ENCODE assay signal across 2 cellular contexts in the genomic region with DNA sequence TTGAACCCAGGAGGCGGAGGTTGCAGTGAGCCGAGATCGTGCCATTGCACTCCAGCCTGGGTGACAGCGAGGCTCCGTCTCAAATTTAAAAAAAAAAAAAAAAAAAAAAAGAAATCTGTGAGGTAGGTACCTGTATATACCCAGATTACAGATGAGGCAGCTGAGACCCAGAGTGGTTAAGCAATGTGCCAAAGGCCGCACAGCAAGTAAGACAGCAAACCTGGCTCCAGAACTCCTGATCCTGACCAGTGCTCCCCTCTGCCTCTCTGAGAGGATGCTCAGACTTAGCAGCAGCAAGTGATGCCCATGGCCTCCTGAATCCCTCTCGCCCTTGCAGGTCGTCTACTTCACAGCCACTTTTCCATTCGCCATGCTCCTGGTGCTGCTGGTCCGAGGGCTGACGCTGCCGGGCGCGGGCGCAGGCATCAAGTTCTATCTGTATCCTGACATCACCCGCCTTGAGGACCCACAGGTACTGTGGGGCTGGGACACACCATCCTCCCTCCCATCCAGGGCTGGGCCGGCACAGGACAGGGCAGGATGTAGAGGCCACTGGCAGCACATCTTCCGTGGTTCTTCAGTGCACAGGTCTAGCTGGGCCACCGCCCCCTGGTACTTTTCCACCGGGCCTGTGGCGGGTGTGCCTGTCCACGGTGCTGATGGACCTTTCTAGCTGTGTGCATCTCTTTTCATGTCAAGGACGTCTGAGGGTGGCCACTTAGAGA.
A peak's percentile ranks its signal among the peaks of the same experiment; 100 is the strongest.
TF ChIP-seq lines count a peak whose summit lies in the region.

No MANE protein-coding gene starts in this region.

TF ChIP-seq in IMR-90, 13 proteins besides CTCF, POLR2A, EP300 and RAD21:
- TF ChIP-seq NFE2L2 (IDR thresholded peaks at IDR 0.05; ENCODE audit: low read depth, low read length): no peak
- TF ChIP-seq CHD1 (IDR thresholded peaks at IDR 0.05; ENCODE audit: low read depth, low read length): no peak
- no peak for TF ChIP-seq RFX5 (IDR thresholded peaks at IDR 0.05; ENCODE audit: low read depth, low read length)
- no peak for TF ChIP-seq MAZ (IDR thresholded peaks at IDR 0.05; ENCODE audit: borderline replicate concordance, low read depth, low read length)
- no peak for TF ChIP-seq MAFK (IDR thresholded peaks at IDR 0.05; ENCODE audit: low read depth, low read length)
- TF ChIP-seq SMC3 (IDR thresholded peaks at IDR 0.05; ENCODE audit: low read depth, low read length): no peak
- no peak for TF ChIP-seq MXI1 (IDR thresholded peaks at IDR 0.05; ENCODE audit: borderline replicate concordance, low read depth, low read length)
- TF ChIP-seq, protein P1, sequence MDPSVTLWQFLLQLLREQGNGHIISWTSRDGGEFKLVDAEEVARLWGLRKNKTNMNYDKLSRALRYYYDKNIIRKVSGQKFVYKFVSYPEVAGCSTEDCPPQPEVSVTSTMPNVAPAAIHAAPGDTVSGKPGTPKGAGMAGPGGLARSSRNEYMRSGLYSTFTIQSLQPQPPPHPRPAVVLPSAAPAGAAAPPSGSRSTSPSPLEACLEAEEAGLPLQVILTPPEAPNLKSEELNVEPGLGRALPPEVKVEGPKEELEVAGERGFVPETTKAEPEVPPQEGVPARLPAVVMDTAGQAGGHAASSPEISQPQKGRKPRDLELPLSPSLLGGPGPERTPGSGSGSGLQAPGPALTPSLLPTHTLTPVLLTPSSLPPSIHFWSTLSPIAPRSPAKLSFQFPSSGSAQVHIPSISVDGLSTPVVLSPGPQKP (IDR thresholded peaks at IDR 0.05; ENCODE audit: borderline replicate concordance, low read depth, low read length): no peak
- TF ChIP-seq, protein P2, sequence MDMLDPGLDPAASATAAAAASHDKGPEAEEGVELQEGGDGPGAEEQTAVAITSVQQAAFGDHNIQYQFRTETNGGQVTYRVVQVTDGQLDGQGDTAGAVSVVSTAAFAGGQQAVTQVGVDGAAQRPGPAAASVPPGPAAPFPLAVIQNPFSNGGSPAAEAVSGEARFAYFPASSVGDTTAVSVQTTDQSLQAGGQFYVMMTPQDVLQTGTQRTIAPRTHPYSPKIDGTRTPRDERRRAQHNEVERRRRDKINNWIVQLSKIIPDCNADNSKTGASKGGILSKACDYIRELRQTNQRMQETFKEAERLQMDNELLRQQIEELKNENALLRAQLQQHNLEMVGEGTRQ (IDR thresholded peaks at IDR 0.05; ENCODE audit: low read depth, low read length): no peak
- no peak for TF ChIP-seq RCOR1 (IDR thresholded peaks at IDR 0.05; ENCODE audit: insufficient replicate concordance, low read length)
- no peak for TF ChIP-seq FOS (IDR thresholded peaks at IDR 0.05; ENCODE audit: low read depth, low read length)
- no peak for TF ChIP-seq BHLHE40 (IDR thresholded peaks at IDR 0.05; ENCODE audit: low read depth, low read length)
- TF ChIP-seq CEBPB (IDR thresholded peaks at IDR 0.05; ENCODE audit: low read depth, low read length): no peak
TF ChIP-seq in IMR-90: peak in this region for 0.

TF ChIP-seq in K562, 482 proteins besides CTCF, POLR2A, EP300 and RAD21 (continues in another document):
- no peak for TF ChIP-seq CREM (IDR thresholded peaks at IDR 0.05; ENCODE audit: low read depth)
- no peak for TF ChIP-seq SRSF7 (optimal IDR thresholded peaks at IDR 0.05; ENCODE audit: low read depth, low read length)
- TF ChIP-seq, protein P3, sequence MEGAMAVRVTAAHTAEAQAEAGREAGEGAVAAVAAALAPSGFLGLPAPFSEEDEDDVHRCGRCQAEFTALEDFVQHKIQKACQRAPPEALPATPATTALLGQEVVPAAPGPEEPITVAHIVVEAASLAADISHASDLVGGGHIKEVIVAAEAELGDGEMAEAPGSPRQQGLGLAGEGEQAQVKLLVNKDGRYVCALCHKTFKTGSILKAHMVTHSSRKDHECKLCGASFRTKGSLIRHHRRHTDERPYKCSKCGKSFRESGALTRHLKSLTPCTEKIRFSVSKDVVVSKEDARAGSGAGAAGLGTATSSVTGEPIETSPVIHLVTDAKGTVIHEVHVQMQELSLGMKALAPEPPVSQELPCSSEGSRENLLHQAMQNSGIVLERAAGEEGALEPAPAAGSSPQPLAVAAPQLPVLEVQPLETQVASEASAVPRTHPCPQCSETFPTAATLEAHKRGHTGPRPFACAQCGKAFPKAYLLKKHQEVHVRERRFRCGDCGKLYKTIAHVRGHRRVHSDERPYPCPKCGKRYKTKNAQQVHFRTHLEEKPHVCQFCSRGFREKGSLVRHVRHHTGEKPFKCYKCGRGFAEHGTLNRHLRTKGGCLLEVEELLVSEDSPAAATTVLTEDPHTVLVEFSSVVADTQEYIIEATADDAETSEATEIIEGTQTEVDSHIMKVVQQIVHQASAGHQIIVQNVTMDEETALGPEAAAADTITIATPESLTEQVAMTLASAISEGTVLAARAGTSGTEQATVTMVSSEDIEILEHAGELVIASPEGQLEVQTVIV (CRISPR knock-in tag; IDR thresholded peaks at IDR 0.05; ENCODE audit: borderline replicate concordance): no peak
- no peak for TF ChIP-seq HOXB6 (CRISPR knock-in tag; IDR thresholded peaks at IDR 0.05; ENCODE audit: borderline replicate concordance)
- TF ChIP-seq ZFP36 (IDR thresholded peaks at IDR 0.05; ENCODE audit: low read depth, low read length, partially characterized antibody): peak; percentile 52
- TF ChIP-seq RBM22 (IDR thresholded peaks at IDR 0.05; ENCODE audit: low read depth, low read length, poor library complexity, severe bottlenecking): peak; percentile 72
- TF ChIP-seq, protein P4, sequence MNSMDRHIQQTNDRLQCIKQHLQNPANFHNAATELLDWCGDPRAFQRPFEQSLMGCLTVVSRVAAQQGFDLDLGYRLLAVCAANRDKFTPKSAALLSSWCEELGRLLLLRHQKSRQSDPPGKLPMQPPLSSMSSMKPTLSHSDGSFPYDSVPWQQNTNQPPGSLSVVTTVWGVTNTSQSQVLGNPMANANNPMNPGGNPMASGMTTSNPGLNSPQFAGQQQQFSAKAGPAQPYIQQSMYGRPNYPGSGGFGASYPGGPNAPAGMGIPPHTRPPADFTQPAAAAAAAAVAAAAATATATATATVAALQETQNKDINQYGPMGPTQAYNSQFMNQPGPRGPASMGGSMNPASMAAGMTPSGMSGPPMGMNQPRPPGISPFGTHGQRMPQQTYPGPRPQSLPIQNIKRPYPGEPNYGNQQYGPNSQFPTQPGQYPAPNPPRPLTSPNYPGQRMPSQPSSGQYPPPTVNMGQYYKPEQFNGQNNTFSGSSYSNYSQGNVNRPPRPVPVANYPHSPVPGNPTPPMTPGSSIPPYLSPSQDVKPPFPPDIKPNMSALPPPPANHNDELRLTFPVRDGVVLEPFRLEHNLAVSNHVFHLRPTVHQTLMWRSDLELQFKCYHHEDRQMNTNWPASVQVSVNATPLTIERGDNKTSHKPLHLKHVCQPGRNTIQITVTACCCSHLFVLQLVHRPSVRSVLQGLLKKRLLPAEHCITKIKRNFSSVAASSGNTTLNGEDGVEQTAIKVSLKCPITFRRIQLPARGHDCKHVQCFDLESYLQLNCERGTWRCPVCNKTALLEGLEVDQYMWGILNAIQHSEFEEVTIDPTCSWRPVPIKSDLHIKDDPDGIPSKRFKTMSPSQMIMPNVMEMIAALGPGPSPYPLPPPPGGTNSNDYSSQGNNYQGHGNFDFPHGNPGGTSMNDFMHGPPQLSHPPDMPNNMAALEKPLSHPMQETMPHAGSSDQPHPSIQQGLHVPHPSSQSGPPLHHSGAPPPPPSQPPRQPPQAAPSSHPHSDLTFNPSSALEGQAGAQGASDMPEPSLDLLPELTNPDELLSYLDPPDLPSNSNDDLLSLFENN (IDR thresholded peaks at IDR 0.05; ENCODE audit: low read depth in 2 of 2, low read length in 2 of 2): no peak
- TF ChIP-seq BCOR (IDR thresholded peaks at IDR 0.05): peak; percentile 37; the same call in 1 of the 2 replicates
- TF ChIP-seq POLR2G (IDR thresholded peaks at IDR 0.05; ENCODE audit: low read depth, low read length): peak; percentile 66
- TF ChIP-seq HMG20A (CRISPR knock-in tag; conservative IDR thresholded peaks at IDR 0.05): no peak
- TF ChIP-seq RBM25 (IDR thresholded peaks at IDR 0.05; ENCODE audit: low read depth, low read length, severe bottlenecking): peak; percentile 52
- TF ChIP-seq, protein P5, sequence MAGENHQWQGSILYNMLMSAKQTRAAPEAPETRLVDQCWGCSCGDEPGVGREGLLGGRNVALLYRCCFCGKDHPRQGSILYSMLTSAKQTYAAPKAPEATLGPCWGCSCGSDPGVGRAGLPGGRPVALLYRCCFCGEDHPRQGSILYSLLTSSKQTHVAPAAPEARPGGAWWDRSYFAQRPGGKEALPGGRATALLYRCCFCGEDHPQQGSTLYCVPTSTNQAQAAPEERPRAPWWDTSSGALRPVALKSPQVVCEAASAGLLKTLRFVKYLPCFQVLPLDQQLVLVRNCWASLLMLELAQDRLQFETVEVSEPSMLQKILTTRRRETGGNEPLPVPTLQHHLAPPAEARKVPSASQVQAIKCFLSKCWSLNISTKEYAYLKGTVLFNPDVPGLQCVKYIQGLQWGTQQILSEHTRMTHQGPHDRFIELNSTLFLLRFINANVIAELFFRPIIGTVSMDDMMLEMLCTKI (IDR thresholded peaks at IDR 0.05; ENCODE audit: partially characterized antibody): no peak
- no peak for TF ChIP-seq MCM7 (IDR thresholded peaks at IDR 0.05)
- 0 out of 2 replicates have a peak, but pooled peaks have one; percentile 8 for TF ChIP-seq CEBPG (CRISPR knock-in tag; IDR thresholded peaks at IDR 0.05)
- TF ChIP-seq CEBPG (tag; conservative IDR thresholded peaks at IDR 0.05 in 1 of 2, IDR thresholded peaks at IDR 0.05 in 1 of 2): no peak
- TF ChIP-seq, protein P6, sequence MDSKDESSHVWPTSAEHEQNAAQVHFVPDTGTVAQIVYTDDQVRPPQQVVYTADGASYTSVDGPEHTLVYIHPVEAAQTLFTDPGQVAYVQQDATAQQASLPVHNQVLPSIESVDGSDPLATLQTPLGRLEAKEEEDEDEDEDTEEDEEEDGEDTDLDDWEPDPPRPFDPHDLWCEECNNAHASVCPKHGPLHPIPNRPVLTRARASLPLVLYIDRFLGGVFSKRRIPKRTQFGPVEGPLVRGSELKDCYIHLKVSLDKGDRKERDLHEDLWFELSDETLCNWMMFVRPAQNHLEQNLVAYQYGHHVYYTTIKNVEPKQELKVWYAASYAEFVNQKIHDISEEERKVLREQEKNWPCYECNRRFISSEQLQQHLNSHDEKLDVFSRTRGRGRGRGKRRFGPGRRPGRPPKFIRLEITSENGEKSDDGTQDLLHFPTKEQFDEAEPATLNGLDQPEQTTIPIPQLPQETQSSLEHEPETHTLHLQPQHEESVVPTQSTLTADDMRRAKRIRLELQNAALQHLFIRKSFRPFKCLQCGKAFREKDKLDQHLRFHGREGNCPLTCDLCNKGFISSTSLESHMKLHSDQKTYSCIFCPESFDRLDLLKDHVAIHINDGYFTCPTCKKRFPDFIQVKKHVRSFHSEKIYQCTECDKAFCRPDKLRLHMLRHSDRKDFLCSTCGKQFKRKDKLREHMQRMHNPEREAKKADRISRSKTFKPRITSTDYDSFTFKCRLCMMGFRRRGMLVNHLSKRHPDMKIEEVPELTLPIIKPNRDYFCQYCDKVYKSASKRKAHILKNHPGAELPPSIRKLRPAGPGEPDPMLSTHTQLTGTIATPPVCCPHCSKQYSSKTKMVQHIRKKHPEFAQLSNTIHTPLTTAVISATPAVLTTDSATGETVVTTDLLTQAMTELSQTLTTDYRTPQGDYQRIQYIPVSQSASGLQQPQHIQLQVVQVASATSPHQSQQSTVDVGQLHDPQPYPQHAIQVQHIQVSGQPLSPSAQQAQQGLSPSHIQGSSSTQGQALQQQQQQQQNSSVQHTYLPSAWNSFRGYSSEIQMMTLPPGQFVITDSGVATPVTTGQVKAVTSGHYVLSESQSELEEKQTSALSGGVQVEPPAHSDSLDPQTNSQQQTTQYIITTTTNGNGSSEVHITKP (IDR thresholded peaks at IDR 0.05; ENCODE audit: partially characterized antibody): no peak
- TF ChIP-seq, protein P7, sequence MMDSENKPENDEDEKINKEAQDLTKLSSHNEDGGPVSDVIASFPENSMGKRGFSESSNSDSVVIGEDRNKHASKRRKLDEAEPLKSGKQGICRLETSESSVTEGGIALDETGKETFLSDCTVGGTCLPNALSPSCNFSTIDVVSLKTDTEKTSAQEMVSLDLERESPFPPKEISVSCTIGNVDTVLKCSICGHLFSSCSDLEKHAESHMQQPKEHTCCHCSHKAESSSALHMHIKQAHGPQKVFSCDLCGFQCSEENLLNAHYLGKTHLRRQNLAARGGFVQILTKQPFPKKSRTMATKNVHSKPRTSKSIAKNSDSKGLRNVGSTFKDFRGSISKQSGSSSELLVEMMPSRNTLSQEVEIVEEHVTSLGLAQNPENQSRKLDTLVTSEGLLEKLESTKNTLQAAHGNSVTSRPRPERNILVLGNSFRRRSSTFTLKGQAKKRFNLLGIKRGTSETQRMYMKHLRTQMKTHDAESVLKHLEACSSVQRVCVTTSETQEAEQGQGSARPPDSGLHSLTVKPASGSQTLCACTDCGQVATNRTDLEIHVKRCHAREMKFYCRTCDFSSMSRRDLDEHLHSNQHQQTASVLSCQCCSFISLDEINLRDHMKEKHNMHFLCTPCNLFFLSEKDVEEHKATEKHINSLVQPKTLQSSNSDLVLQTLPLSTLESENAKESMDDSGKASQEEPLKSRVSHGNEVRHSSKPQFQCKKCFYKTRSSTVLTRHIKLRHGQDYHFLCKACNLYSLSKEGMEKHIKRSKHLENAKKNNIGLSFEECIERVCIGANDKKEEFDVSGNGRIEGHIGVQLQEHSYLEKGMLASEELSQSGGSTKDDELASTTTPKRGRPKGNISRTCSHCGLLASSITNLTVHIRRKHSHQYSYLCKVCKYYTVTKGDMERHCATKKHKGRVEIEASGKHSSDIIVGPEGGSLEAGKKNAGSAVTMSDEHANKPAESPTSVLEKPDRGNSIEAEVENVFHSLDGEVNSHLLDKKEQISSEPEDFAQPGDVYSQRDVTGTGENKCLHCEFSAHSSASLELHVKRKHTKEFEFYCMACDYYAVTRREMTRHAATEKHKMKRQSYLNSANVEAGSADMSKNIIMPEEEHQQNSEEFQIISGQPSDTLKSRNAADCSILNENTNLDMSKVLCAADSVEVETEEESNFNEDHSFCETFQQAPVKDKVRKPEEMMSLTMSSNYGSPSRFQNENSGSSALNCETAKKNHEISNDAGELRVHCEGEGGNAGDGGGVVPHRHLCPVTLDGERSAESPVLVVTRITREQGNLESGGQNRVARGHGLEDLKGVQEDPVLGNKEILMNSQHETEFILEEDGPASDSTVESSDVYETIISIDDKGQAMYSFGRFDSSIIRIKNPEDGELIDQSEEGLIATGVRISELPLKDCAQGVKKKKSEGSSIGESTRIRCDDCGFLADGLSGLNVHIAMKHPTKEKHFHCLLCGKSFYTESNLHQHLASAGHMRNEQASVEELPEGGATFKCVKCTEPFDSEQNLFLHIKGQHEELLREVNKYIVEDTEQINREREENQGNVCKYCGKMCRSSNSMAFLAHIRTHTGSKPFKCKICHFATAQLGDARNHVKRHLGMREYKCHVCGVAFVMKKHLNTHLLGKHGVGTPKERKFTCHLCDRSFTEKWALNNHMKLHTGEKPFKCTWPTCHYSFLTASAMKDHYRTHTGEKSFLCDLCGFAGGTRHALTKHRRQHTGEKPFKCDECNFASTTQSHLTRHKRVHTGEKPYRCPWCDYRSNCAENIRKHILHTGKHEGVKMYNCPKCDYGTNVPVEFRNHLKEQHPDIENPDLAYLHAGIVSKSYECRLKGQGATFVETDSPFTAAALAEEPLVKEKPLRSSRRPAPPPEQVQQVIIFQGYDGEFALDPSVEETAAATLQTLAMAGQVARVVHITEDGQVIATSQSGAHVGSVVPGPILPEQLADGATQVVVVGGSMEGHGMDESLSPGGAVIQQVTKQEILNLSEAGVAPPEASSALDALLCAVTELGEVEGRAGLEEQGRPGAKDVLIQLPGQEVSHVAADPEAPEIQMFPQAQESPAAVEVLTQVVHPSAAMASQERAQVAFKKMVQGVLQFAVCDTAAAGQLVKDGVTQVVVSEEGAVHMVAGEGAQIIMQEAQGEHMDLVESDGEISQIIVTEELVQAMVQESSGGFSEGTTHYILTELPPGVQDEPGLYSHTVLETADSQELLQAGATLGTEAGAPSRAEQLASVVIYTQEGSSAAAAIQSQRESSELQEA (IDR thresholded peaks at IDR 0.05; ENCODE audit: low read depth): no peak
- TF ChIP-seq YBX1 (IDR thresholded peaks at IDR 0.05): no peak
- TF ChIP-seq TEAD4 (IDR thresholded peaks at IDR 0.05; ENCODE audit: low read length): no peak
- TF ChIP-seq TEAD4 (CRISPR knock-in tag; IDR thresholded peaks at IDR 0.05; ENCODE audit: borderline replicate concordance): 0 out of 2 replicates have a peak, but pooled peaks have one; percentile 49
